9 cellular contexts compared by ENCODE assay signal in the genomic region with DNA sequence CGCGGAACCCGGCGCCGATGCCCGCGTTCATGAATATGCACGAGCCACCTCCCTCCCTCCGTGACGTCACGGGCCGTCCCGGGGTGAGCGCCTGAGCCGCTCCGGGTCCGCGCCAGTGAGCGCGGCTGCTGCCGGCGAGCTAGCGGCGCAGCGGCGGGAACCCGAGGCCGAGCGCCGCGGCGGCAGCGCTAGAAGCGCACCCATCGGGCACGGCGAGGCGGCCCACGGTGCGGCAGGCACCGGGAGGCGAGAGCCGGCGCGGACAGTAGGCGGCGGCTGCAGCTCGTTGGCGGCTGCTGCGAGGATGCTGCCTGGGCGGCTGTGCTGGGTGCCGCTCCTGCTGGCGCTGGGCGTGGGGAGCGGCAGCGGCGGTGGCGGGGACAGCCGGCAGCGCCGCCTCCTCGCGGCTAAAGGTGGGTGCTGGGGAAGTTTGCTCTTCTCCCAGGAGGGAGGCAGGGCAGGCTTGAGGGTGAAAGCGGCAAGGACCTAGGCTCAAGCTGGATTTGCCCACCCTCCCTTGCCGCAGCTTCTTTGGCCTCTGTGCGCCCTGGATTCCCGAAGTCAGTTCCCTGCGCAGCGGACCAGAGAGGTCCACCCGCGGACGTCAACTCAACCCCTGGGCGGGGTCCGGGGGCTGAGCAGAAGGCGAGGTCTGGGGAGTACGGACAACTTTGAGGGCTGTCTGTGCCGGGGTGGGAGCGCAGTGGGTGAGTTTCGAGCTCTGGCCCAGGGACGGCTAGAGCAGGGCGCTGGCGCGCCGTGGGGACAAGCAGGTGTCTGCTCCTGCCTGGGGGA. TPM values are rescaled to one million over a fixed set of nuclear protein-coding genes. Genes with fewer than 3 reads are reported as not detected.
A peak's percentile ranks its signal among the peaks of the same experiment; 100 is the strongest.
DNase-seq lines count a peak whose midpoint lies in the region; ATAC-seq, FAIRE-seq and TF ChIP-seq lines count a peak whose summit lies in the region.
"Had no signal": no experiment of that assay in that cellular context is flagged by ENCODE, and none has a peak within 500 bp of the region (broad histone marks: within the 10 kb centered on the region; RNA-seq: fewer than 3 reads in every experiment).

CLSTN2 (plus strand) TSS at position 115 of the 795 bp plus-strand sequence.

- peak within 1 kb of the TSS; percentile 43 to 52 for H3K4me3 Mint-ChIP-seq in activated T-cell treated with anti-CD3 and anti-CD28 coated beads, Interleukin-2, amount 50 U/mL, for 72 hours

- FAIRE-seq in pancreas (lab: Jason Lieb, UNC) = no peak

- TF ChIP-seq CTCF in pancreas (IDR thresholded peaks at IDR 0.05) = no peak

- no peaks in the 10 kb centered on the region for H3K36me3 ChIP-seq in pancreas

- peak; percentile 63 for ATAC-seq in GM19397 (IDR thresholded peaks at IDR 0.05; ENCODE audit: unreplicated experiment)
- ATAC-seq in activated T-cell treated with anti-CD3 and anti-CD28 coated beads, Interleukin-2, amount 50 U/mL, for 72 hours (replicated peaks in 1 of 2) = peak; percentile 69 to 78
- ATAC-seq in pancreas = peak; percentile 85 to 88 (median 86)
- no peak for ATAC-seq in GM18520 (IDR thresholded peaks at IDR 0.05; ENCODE audit: unreplicated experiment)

- DNase-seq in COLO668 (lab: John Stamatoyannopoulos, UW; ENCODE audit: unreplicated experiment) = peak; percentile 86
- peak; percentile 93 for DNase-seq in NCI-H1436 (lab: John Stamatoyannopoulos, UW)
- DNase-seq in activated T-cell treated with anti-CD3 and anti-CD28 coated beads, Interleukin-2, amount 50 U/mL, for 72 hours = peak; percentile 41 to 49
- DNase-seq in cardiac septum (ENCODE audit: low spot score) = peak; percentile 83
- DNase-seq in pancreas = peak; percentile 56 to 88 (median 75)
- no peak for DNase-seq in activated CD4-positive, CD25-positive, alpha-beta regulatory T cell (lab: John Stamatoyannopoulos, UW)

- no peak within 1 kb of the TSS for H3K27ac ChIP-seq in pancreas

- intact Hi-C loops in cardiac septum (cut with DNase I) = loop anchor here (2.0 to 5.0 kb wide), 4 partner anchors 117 to 927 kb away; no protein-coding TSS in a partner anchor
- intact Hi-C loops in pancreas (cut with DNase I) = no loop called here

- 1% methylated on average over 55 to 84 of the region's 84 CpGs for WGBS in pancreas, 2 donors

- H3K36me3 Mint-ChIP-seq in activated T-cell treated with anti-CD3 and anti-CD28 coated beads, Interleukin-2, amount 50 U/mL, for 72 hours (ENCODE audit: insufficient read depth in 2 of 2) = peaks cover 0 to 2% of the 10 kb centered on the region in 2 donors

- H3K27ac Mint-ChIP-seq in activated T-cell treated with anti-CD3 and anti-CD28 coated beads, Interleukin-2, amount 50 U/mL, for 72 hours = no peak within 1 kb of the TSS

- peaks cover 10% of the 10 kb centered on the region for H3K4me1 Mint-ChIP-seq in activated T-cell treated with anti-CD3 and anti-CD28 coated beads, Interleukin-2, amount 50 U/mL, for 72 hours (ENCODE audit: low read depth)

- H3K4me1 ChIP-seq in pancreas = peaks cover 0 to 5% (median 0%) of the 10 kb centered on the region in 3 donors

- H3K4me3 ChIP-seq in pancreas = peak within 1 kb of the TSS; percentile 16 to 62 (median 38)

- H3K27me3 Mint-ChIP-seq in activated T-cell treated with anti-CD3 and anti-CD28 coated beads, Interleukin-2, amount 50 U/mL, for 72 hours (ENCODE audit: low read depth) = peaks cover 68% of the 10 kb centered on the region

- no peaks in the 10 kb centered on the region for H3K9me3 Mint-ChIP-seq in activated T-cell treated with anti-CD3 and anti-CD28 coated beads, Interleukin-2, amount 50 U/mL, for 72 hours

- H3K27me3 ChIP-seq in pancreas = peaks cover 0 to 9% (median 0%) of the 10 kb centered on the region in 4 donors

- no peaks in the 10 kb centered on the region for H3K9me3 ChIP-seq in pancreas

RNA-seq across cellular contexts. Expression of gene CLSTN2, which starts in this region (rescaled TPM):
- total RNA-seq in activated T-cell treated with anti-CD3 and anti-CD28 coated beads, Interleukin-2, amount 50 U/mL, for 72 hours = not detected
- total RNA-seq in cardiac septum (3.9 TPM), pancreas (1 to 10 TPM; 1.9 to 9.3 (median 3.6) TPM)
- polyA plus RNA-seq in pancreas = under 1 TPM; 0.65 to 0.99 TPM
- total RNA-seq: NCI-H460 had no signal

Comparison
In these comparisons a context has a peak if more than half of its experiments do, and no peak if none do; other contexts are left out.
1. Peak in DNase-seq and ATAC-seq in activated T-cell treated with anti-CD3 and anti-CD28 coated beads, Interleukin-2, amount 50 U/mL, for 72 hours; RNA of the gene not detected or under 1 TPM.
2. DNase-seq: peak in COLO668 (single experiment), NCI-H1436 (single experiment), cardiac septum (single experiment) and pancreas (6 of 6); none in activated CD4-positive, CD25-positive, alpha-beta regulatory T cell (0 of 4).